ENCODE assay signal across 1 cellular context in the genomic region with DNA sequence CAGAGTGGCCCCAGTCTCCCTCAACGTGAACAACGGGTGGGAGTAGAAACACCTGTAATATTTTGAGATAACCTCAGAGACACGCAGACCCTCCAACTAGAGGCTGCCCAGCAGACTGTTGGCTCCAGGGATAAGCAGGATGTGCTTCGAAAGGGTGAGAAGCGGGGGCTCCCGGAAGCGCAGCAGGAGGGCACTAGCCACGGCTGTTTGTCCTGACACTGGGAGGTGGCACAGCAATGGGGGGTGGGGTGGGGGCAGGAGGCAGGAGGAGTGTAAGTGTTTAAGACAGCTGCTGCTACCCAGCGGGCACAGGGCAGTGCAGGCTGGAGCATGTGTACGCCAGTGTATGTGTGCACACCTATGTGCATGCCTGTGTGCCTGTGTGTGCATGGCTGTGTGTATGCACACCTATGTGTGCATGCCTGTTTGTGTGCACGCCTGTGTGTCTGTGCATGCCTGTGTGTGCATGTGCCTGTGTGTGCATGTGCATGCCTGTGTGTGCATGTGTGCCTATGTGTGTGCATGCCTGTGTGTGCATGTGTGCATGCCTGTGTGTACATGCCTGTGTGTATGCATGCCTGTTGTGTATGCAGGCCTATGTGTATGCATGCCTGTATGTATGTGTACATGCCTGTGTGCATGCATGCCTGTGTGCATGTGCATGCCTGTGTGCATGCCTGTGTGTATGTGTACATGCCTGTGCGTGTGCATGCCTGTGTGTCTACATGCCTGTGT.
TF ChIP-seq lines count a peak whose summit lies in the region.

No MANE protein-coding gene starts in this region.

TF ChIP-seq in GM12878, 131 proteins besides CTCF, POLR2A, EP300 and RAD21:
- TF ChIP-seq NR2C2 (IDR thresholded peaks at IDR 0.05; ENCODE audit: borderline replicate concordance, control insufficient read depth, insufficient read length, low read depth) (peak; percentile 45), FOXK2 (IDR thresholded peaks at IDR 0.05) (no peak)
